Comparison of ENCODE assay signal across 26 cellular contexts in genomic region chr9:121769939-121770338, GRCh38.
A peak's percentile ranks its signal among the peaks of the same experiment; 100 is the strongest.
DNase-seq lines count a peak whose midpoint lies in the region; ATAC-seq, FAIRE-seq and TF ChIP-seq lines count a peak whose summit lies in the region.
"Had no signal": no experiment of that assay in that cellular context is flagged by ENCODE, and none has a peak within 500 bp of the region (broad histone marks: within the 10 kb centered on the region; RNA-seq: fewer than 3 reads in every experiment).

No MANE protein-coding gene starts in this region.

- no peak for TF ChIP-seq EP300 in esophagus muscularis mucosa (IDR thresholded peaks at IDR 0.05)

- H2AFZ ChIP-seq in astrocyte (ENCODE audit: low read depth, low read length): no peak overlapping the region

- FAIRE-seq in astrocyte (lab: Jason Lieb, UNC): no peak
- FAIRE-seq: D721Med, GM19239, HTR-8/SVneo, RCC 7860 had no signal

- peaks cover 10 to 57% (median 34%) of the 10 kb centered on the region in 9 donors for H3K4me1 ChIP-seq in heart right ventricle
- H3K4me1 ChIP-seq in astrocyte (ENCODE audit: insufficient read depth, low read length): peaks cover 32% of the 10 kb centered on the region
- peaks cover 0 to 6% of the 10 kb centered on the region in 2 donors for H3K4me1 ChIP-seq in left lung
- peaks cover 0 to 78% (median 56%) of the 10 kb centered on the region in 4 donors for H3K4me1 ChIP-seq in tibial artery
- peaks cover 25 to 37% (median 32%) of the 10 kb centered on the region in 4 donors for H3K4me1 ChIP-seq in esophagus muscularis mucosa

- H3K9me3 ChIP-seq in heart right ventricle: no peaks in the 10 kb centered on the region
- H3K9me3 ChIP-seq in astrocyte (ENCODE audit: insufficient read depth, low read depth, low read length): no peaks in the 10 kb centered on the region
- no peaks in the 10 kb centered on the region for H3K9me3 ChIP-seq in left lung
- no peaks in the 10 kb centered on the region for H3K9me3 ChIP-seq in tibial artery
- no peaks in the 10 kb centered on the region for H3K9me3 ChIP-seq in esophagus muscularis mucosa
- H3K9me3 ChIP-seq: MG63 had no signal

- no peak overlapping the region for H3K4me3 Mint-ChIP-seq in astrocyte (ENCODE audit: unreplicated experiment)
- H3K4me3 Mint-ChIP-seq: CD4-positive, CD25-positive, alpha-beta regulatory T cell had no signal

- H3K27ac Mint-ChIP-seq in astrocyte (ENCODE audit: unreplicated experiment): peak overlapping the region; percentile 41
- H3K27ac Mint-ChIP-seq: CD4-positive, CD25-positive, alpha-beta regulatory T cell had no signal

- H3K9ac ChIP-seq in astrocyte (ENCODE audit: low read length): no peak overlapping the region

- WGBS in heart right ventricle, 2 donors: 95 to 96% methylated on average over 4 of the region's 4 CpGs
- WGBS in esophagus muscularis mucosa: 85% methylated on average over 3 of the region's 4 CpGs

- no peaks in the 10 kb centered on the region for H3K79me2 ChIP-seq in astrocyte (ENCODE audit: insufficient read depth, low read length)

- H4K20me1 ChIP-seq in astrocyte (ENCODE audit: insufficient read depth, low read length): no peaks in the 10 kb centered on the region

- H3K36me3 Mint-ChIP-seq in astrocyte (ENCODE audit: low read depth, unreplicated experiment): peaks cover 28% of the 10 kb centered on the region
- H3K36me3 Mint-ChIP-seq: CD4-positive, CD25-positive, alpha-beta regulatory T cell had no signal

- intact Hi-C loops in Right ventricle myocardium inferior (cut with DNase I) (no loop called here), heart right ventricle (cut with DNase I) (no loop called here), left lung (cut with DNase I) (no loop called here), tibial artery (cut with DNase I; ENCODE audit: low total_unique reads) (loop anchor here (10.0 kb wide), 1 partner anchor 165 kb away; no protein-coding TSS in a partner anchor), esophagus muscularis mucosa (cut with DNase I) (loop anchor here (10.0 kb wide), 1 partner anchor 135 kb away; no protein-coding TSS in a partner anchor)

- ATAC-seq in Right ventricle myocardium inferior: no peak
- no peak for ATAC-seq in heart right ventricle
- ATAC-seq in left lung: no peak

- H3K4me1 Mint-ChIP-seq in astrocyte (ENCODE audit: low read depth, unreplicated experiment): peaks cover 39% of the 10 kb centered on the region
- H3K4me1 Mint-ChIP-seq: CD4-positive, CD25-positive, alpha-beta regulatory T cell had no signal

- peaks cover 0 to 100% (median 54%) of the 10 kb centered on the region in 9 donors for H3K36me3 ChIP-seq in heart right ventricle
- no peaks in the 10 kb centered on the region for H3K36me3 ChIP-seq in astrocyte (ENCODE audit: insufficient read depth, low read length)
- peaks cover 0 to 86% of the 10 kb centered on the region in 2 donors for H3K36me3 ChIP-seq in left lung
- peaks cover 51 to 99% (median 84%) of the 10 kb centered on the region in 3 donors for H3K36me3 ChIP-seq in tibial artery
- H3K36me3 ChIP-seq in esophagus muscularis mucosa: peaks cover 57 to 99% (median 93%) of the 10 kb centered on the region in 4 donors

- H3K9me3 Mint-ChIP-seq in astrocyte (ENCODE audit: unreplicated experiment): no peaks in the 10 kb centered on the region
- H3K9me3 Mint-ChIP-seq: CD4-positive, CD25-positive, alpha-beta regulatory T cell had no signal

- no peaks in the 10 kb centered on the region for H3K27me3 ChIP-seq in heart right ventricle
- H3K27me3 ChIP-seq in astrocyte (ENCODE audit: insufficient read depth, low read length): no peaks in the 10 kb centered on the region
- H3K27me3 ChIP-seq in left lung: no peaks in the 10 kb centered on the region
- no peaks in the 10 kb centered on the region for H3K27me3 ChIP-seq in tibial artery
- no peaks in the 10 kb centered on the region for H3K27me3 ChIP-seq in esophagus muscularis mucosa
- H3K27me3 ChIP-seq: MG63 had no signal

- H3K4me2 ChIP-seq in astrocyte (ENCODE audit: low read length): no peak overlapping the region

- H3K27ac ChIP-seq in heart right ventricle (no peak overlapping the region), astrocyte (ENCODE audit: low read depth, low read length) (no peak overlapping the region), left lung (no peak overlapping the region), tibial artery (peak overlapping the region; percentile 78 to 80), esophagus muscularis mucosa (replicated peaks in 1 of 4) (no peak overlapping the region)

- TF ChIP-seq CTCF in heart right ventricle (IDR thresholded peaks at IDR 0.05) (no peak), astrocyte (IDR thresholded peaks at IDR 0.05; ENCODE audit: insufficient read depth, low read depth, low read length) (no peak), left lung (IDR thresholded peaks at IDR 0.05) (no peak), tibial artery (IDR thresholded peaks at IDR 0.05) (no peak), esophagus muscularis mucosa (IDR thresholded peaks at IDR 0.05) (no peak)

- no peak overlapping the region for H3K4me3 ChIP-seq in heart right ventricle
- no peak overlapping the region for H3K4me3 ChIP-seq in astrocyte (ENCODE audit: insufficient read depth, low read depth, low read length)
- no peak overlapping the region for H3K4me3 ChIP-seq in left lung
- H3K4me3 ChIP-seq in tibial artery: no peak overlapping the region
- no peak overlapping the region for H3K4me3 ChIP-seq in esophagus muscularis mucosa
- H3K4me3 ChIP-seq: MG63 had no signal

- TF ChIP-seq POLR2A in esophagus muscularis mucosa (IDR thresholded peaks at IDR 0.05; ENCODE audit: low read depth): no peak

- DNase-seq in Right ventricle myocardium inferior (ENCODE audit: missing footprints): peak; percentile 60
- no peak for DNase-seq in heart right ventricle
- no peak for DNase-seq in astrocyte (ENCODE audit: low read depth)
- peak; percentile 19 to 48 for DNase-seq in left lung
- DNase-seq in tibial artery: peak in 1 of 2 donors; percentile 48
- DNase-seq in activated CD8-positive, alpha-beta memory T cell treated with anti-CD3 and anti-CD28 coated beads for 24 hours: no peak
- DNase-seq in activated CD8-positive, alpha-beta memory T cell treated with anti-CD3 and anti-CD28 coated beads, Interleukin-2, amount 50 U/mL, for 4 hours: no peak
- DNase-seq in esophagus muscularis mucosa (ENCODE audit: extremely low spot score): no peak
- DNase-seq: 8988T; ACHN; CD4-positive, CD25-positive, alpha-beta regulatory T cell; H7; KBM-7; MG63; NCI-H1105 treated with DMSO at 0.1 percent for 48 hours; NCI-H146; NCI-H1930; NCI-H2107; NCI-H446; NCI-H524 treated with DMSO at 0.1 percent for 48 hours; NCI-H774; SHP77 had no signal

- H3K27me3 Mint-ChIP-seq in astrocyte (ENCODE audit: low read depth, unreplicated experiment): no peaks in the 10 kb centered on the region

Comparison
In these comparisons a context has a peak if more than half of its experiments do, and no peak if none do; other contexts are left out.
1. DNase-seq: peak in Right ventricle myocardium inferior (single experiment) and left lung (2 of 2); none in heart right ventricle (0 of 2), astrocyte (single experiment), activated CD8-positive, alpha-beta memory T cell treated with anti-CD3 and anti-CD28 coated beads for 24 hours (single experiment), activated CD8-positive, alpha-beta memory T cell treated with anti-CD3 and anti-CD28 coated beads, Interleukin-2, amount 50 U/mL, for 4 hours (single experiment) and esophagus muscularis mucosa (single experiment).
2. H3K27ac ChIP-seq: peak in tibial artery (2 of 2); none in heart right ventricle (0 of 10), astrocyte (single experiment), left lung (0 of 2) and esophagus muscularis mucosa (0 of 4).
3. intact Hi-C loops: an anchor here in tibial artery (10.0 kb wide) and esophagus muscularis mucosa (10.0 kb wide); none called in Right ventricle myocardium inferior, heart right ventricle and left lung.